1 cellular context compared by ENCODE assay signal in genomic region chr5:132011561-132012384, GRCh38.
A peak's percentile ranks its signal among the peaks of the same experiment; 100 is the strongest.
TF ChIP-seq lines count a peak whose summit lies in the region.

TSS of gene ACSL6 (minus strand) at chr5:132011658. CDS start at chr5:132011553, 105 bp downstream.

TF ChIP-seq in HepG2, 621 proteins besides CTCF, POLR2A, EP300 and RAD21 (continued from another document):
- no peak for TF ChIP-seq ATF4 (CRISPR knock-in tag; IDR thresholded peaks at IDR 0.05)
- no peak for TF ChIP-seq NR2C2 (CRISPR knock-in tag; IDR thresholded peaks at IDR 0.05; ENCODE audit: borderline replicate concordance)
- TF ChIP-seq DRAP1 (CRISPR knock-in tag; IDR thresholded peaks at IDR 0.05) = no peak
- TF ChIP-seq PRDM4 (CRISPR knock-in tag; IDR thresholded peaks at IDR 0.05; ENCODE audit: borderline replicate concordance) = no peak
- no peak for TF ChIP-seq ZMYM3 (CRISPR knock-in tag; IDR thresholded peaks at IDR 0.05)
- no peak for TF ChIP-seq ZNF432 (CRISPR knock-in tag; IDR thresholded peaks at IDR 0.05; ENCODE audit: borderline replicate concordance)
- TF ChIP-seq ZNF512B (CRISPR knock-in tag; IDR thresholded peaks at IDR 0.05; ENCODE audit: borderline replicate concordance) = no peak
- peak; percentile 5 to 22; a peak in 2 of 4 replicates for TF ChIP-seq REST (IDR thresholded peaks at IDR 0.05; ENCODE audit: borderline replicate concordance in 1 of 2, low read depth in 1 of 2, low read length in 2 of 2)
- TF ChIP-seq HDAC6 (IDR thresholded peaks at IDR 0.05; ENCODE audit: low read depth, low read length) = no peak
- no peak for TF ChIP-seq ZNF773 (CRISPR knock-in tag; IDR thresholded peaks at IDR 0.05; ENCODE audit: borderline replicate concordance)
- no peak for TF ChIP-seq TCF7 (IDR thresholded peaks at IDR 0.05; ENCODE audit: low read depth)
- TF ChIP-seq SKI (IDR thresholded peaks at IDR 0.05; ENCODE audit: partially characterized antibody) = no peak
- TF ChIP-seq ZNF362 (CRISPR knock-in tag; IDR thresholded peaks at IDR 0.05; ENCODE audit: borderline replicate concordance) = no peak
- peak; percentile 26 for TF ChIP-seq PATZ1 (CRISPR knock-in tag; IDR thresholded peaks at IDR 0.05)
- no peak for TF ChIP-seq FOXM1 (CRISPR knock-in tag; IDR thresholded peaks at IDR 0.05)
- TF ChIP-seq RBAK (CRISPR knock-in tag; IDR thresholded peaks at IDR 0.05) = no peak
- no peak for TF ChIP-seq DMTF1 (CRISPR knock-in tag; IDR thresholded peaks at IDR 0.05)
- TF ChIP-seq ZMYM4 (CRISPR knock-in tag; IDR thresholded peaks at IDR 0.05) = no peak
- TF ChIP-seq GABPB1 (CRISPR knock-in tag; IDR thresholded peaks at IDR 0.05) = peak; percentile 18; the same call in 1 of the 2 replicates
- TF ChIP-seq ZNF737 (CRISPR knock-in tag; IDR thresholded peaks at IDR 0.05; ENCODE audit: borderline replicate concordance) = no peak
- no peak for TF ChIP-seq ZNF589 (CRISPR knock-in tag; conservative IDR thresholded peaks at IDR 0.05)
- no peak for TF ChIP-seq ZNF513 (CRISPR knock-in tag; conservative IDR thresholded peaks at IDR 0.05)
